In genomic region chr11:93727985-93728791, GRCh38 we compare ENCODE assay signal across 13 cellular contexts. TPM values are rescaled to one million over a fixed set of nuclear protein-coding genes. Genes with fewer than 3 reads are reported as not detected.
DNase-seq lines count a peak whose midpoint lies in the region; ATAC-seq, FAIRE-seq and TF ChIP-seq lines count a peak whose summit lies in the region.
"Had no signal": no experiment of that assay in that cellular context is flagged by ENCODE, and none has a peak within 500 bp of the region (broad histone marks: within the 10 kb centered on the region; RNA-seq: fewer than 3 reads in every experiment).

No MANE protein-coding gene starts in this region.

- no peak overlapping the region for H3K4me3 ChIP-seq in Karpas-422 (ENCODE audit: low read length)
- no peak overlapping the region for H3K4me3 ChIP-seq in GM12878
- H3K4me3 ChIP-seq: adrenal gland, gastrocnemius medialis, HAP-1, spleen had no signal

- H3K9ac ChIP-seq in Karpas-422 (ENCODE audit: low read length): no peak overlapping the region
- no peak overlapping the region for H3K9ac ChIP-seq in GM12878 (ENCODE audit: control insufficient read depth, insufficient read depth, low read length)

- TF ChIP-seq RAD21 in GM12878 (IDR thresholded peaks at IDR 0.05; ENCODE audit: insufficient read depth, low read depth, low read length): no peak

- peak overlapping the region; percentile 34 for H3K27ac Mint-ChIP-seq in activated CD4-positive, alpha-beta T cell treated with anti-CD3 and anti-CD28 coated beads, Interleukin-2, amount 10 ng/mL, durations not matched to agents 24 days and 14 days
- H3K27ac Mint-ChIP-seq in activated CD4-positive, alpha-beta T cell treated with anti-CD3 and anti-CD28 coated beads, Interleukin-2, amount 10 ng/mL, durations not matched to agents 7 days and 5 days: no peak overlapping the region
- H3K27ac Mint-ChIP-seq in natural killer cell treated with Interleukin-12 subunit alpha and Interleukin-12 subunit beta and Interleukin-15 and Interleukin-18, amount 100 ng/mL, for 72 hours: peak overlapping the region; percentile 24 to 69

- peaks cover 65% of the 10 kb centered on the region for H3K36me3 Mint-ChIP-seq in activated CD4-positive, alpha-beta T cell treated with anti-CD3 and anti-CD28 coated beads, Interleukin-2, amount 10 ng/mL, durations not matched to agents 24 days and 14 days (ENCODE audit: low read depth)
- peaks cover 66% of the 10 kb centered on the region for H3K36me3 Mint-ChIP-seq in activated CD4-positive, alpha-beta T cell treated with anti-CD3 and anti-CD28 coated beads, Interleukin-2, amount 10 ng/mL, durations not matched to agents 7 days and 5 days (ENCODE audit: low read depth)
- H3K36me3 Mint-ChIP-seq in natural killer cell treated with Interleukin-12 subunit alpha and Interleukin-12 subunit beta and Interleukin-15 and Interleukin-18, amount 100 ng/mL, for 72 hours: peaks cover 20% of the 10 kb centered on the region

- H3K27me3 ChIP-seq in Karpas-422 (ENCODE audit: low read length): no peaks in the 10 kb centered on the region
- no peaks in the 10 kb centered on the region for H3K27me3 ChIP-seq in GM12878 (replicated peaks in 1 of 2; ENCODE audit: control insufficient read depth in 2 of 2, insufficient read depth in 2 of 2, low read length in 1 of 2)
- H3K27me3 ChIP-seq: adrenal gland, gastrocnemius medialis, spleen had no signal

- in situ Hi-C loops in GM12878 (cut with MboI): no loop called here

- CTCF ChIA-PET in activated CD4-positive, alpha-beta T cell treated with anti-CD3 and anti-CD28 coated beads, Interleukin-2, amount 10 ng/mL, durations not matched to agents 7 days and 5 days (lab: Charles Lee): interaction anchor here (1.4 kb wide), 1 partner anchor 9 kb away, joined by 3 read pairs; no protein-coding TSS in a partner anchor
- CTCF ChIA-PET in GM12878 (lab: Yijun Ruan, JAX): interaction anchor here (1.1 to 1.5 kb wide), 2 partner anchors 10 to 76 kb away, joined by 3 to 4 read pairs; no protein-coding TSS in a partner anchor

- H3K4me1 ChIP-seq in Karpas-422 (ENCODE audit: low read length) (no peaks in the 10 kb centered on the region; the same call in 1 of the 2 replicates), GM12878 (ENCODE audit: control insufficient read depth, insufficient read depth, low read length) (no peaks in the 10 kb centered on the region)
- H3K4me1 ChIP-seq: adrenal gland, gastrocnemius medialis had no signal

- peaks cover 16% of the 10 kb centered on the region for H3K4me1 Mint-ChIP-seq in activated CD4-positive, alpha-beta T cell treated with anti-CD3 and anti-CD28 coated beads, Interleukin-2, amount 10 ng/mL, durations not matched to agents 24 days and 14 days
- peaks cover 21% of the 10 kb centered on the region for H3K4me1 Mint-ChIP-seq in activated CD4-positive, alpha-beta T cell treated with anti-CD3 and anti-CD28 coated beads, Interleukin-2, amount 10 ng/mL, durations not matched to agents 7 days and 5 days
- peaks cover 3 to 18% of the 10 kb centered on the region in 2 donors for H3K4me1 Mint-ChIP-seq in natural killer cell treated with Interleukin-12 subunit alpha and Interleukin-12 subunit beta and Interleukin-15 and Interleukin-18, amount 100 ng/mL, for 72 hours (ENCODE audit: low read depth in 2 of 2)

- SMC1A ChIA-PET in GM12878 (lab: Charles Lee; ENCODE audit: uncharacterized antibody, unreplicated experiment): interaction anchor here (0.7 to 6.2 kb wide), 4 partner anchors 10 to 62 kb away, joined by 3 to 31 read pairs (median 4); partner anchors contain the start of genes C11orf54 and TAF1D

- ATAC-seq in GM12878: peak; percentile 7
- no peak for ATAC-seq in natural killer cell treated with Interleukin-12 subunit alpha and Interleukin-12 subunit beta and Interleukin-15 and Interleukin-18, amount 100 ng/mL, for 72 hours
- no peak for ATAC-seq in HG02759 (IDR thresholded peaks at IDR 0.05; ENCODE audit: unreplicated experiment)

- H3K27me3 Mint-ChIP-seq in activated CD4-positive, alpha-beta T cell treated with anti-CD3 and anti-CD28 coated beads, Interleukin-2, amount 10 ng/mL, durations not matched to agents 24 days and 14 days: no peaks in the 10 kb centered on the region
- H3K27me3 Mint-ChIP-seq in activated CD4-positive, alpha-beta T cell treated with anti-CD3 and anti-CD28 coated beads, Interleukin-2, amount 10 ng/mL, durations not matched to agents 7 days and 5 days: no peaks in the 10 kb centered on the region
- no peaks in the 10 kb centered on the region for H3K27me3 Mint-ChIP-seq in natural killer cell treated with Interleukin-12 subunit alpha and Interleukin-12 subunit beta and Interleukin-15 and Interleukin-18, amount 100 ng/mL, for 72 hours

- TF ChIP-seq EP300 in GM12878 (IDR thresholded peaks at IDR 0.05; ENCODE audit: borderline replicate concordance in 1 of 2, control insufficient read depth in 1 of 2, low read depth in 2 of 2, low read length in 2 of 2): no peak

- no peak for FAIRE-seq in GM12878 (lab: Jason Lieb, UNC)

- TF ChIP-seq POLR2A in GM12878 (IDR thresholded peaks at IDR 0.05; ENCODE audit: low read depth, low read length): 0 out of 2 replicates have a peak, but pooled peaks have one; percentile 39

- no peak overlapping the region for H3K4me3 Mint-ChIP-seq in activated CD4-positive, alpha-beta T cell treated with anti-CD3 and anti-CD28 coated beads, Interleukin-2, amount 10 ng/mL, durations not matched to agents 24 days and 14 days
- no peak overlapping the region for H3K4me3 Mint-ChIP-seq in activated CD4-positive, alpha-beta T cell treated with anti-CD3 and anti-CD28 coated beads, Interleukin-2, amount 10 ng/mL, durations not matched to agents 7 days and 5 days
- no peak overlapping the region for H3K4me3 Mint-ChIP-seq in natural killer cell treated with Interleukin-12 subunit alpha and Interleukin-12 subunit beta and Interleukin-15 and Interleukin-18, amount 100 ng/mL, for 72 hours

- peak; percentile 43 for DNase-seq in activated CD4-positive, alpha-beta T cell treated with anti-CD3 and anti-CD28 coated beads, Interleukin-2, amount 10 ng/mL, durations not matched to agents 24 days and 14 days
- DNase-seq in activated CD4-positive, alpha-beta T cell treated with anti-CD3 and anti-CD28 coated beads, Interleukin-2, amount 10 ng/mL, durations not matched to agents 7 days and 5 days: no peak
- DNase-seq in Karpas-422: peak; percentile 78
- no peak for DNase-seq in GM12878 (ENCODE audit: low read depth, low spot score)
- DNase-seq in natural killer cell treated with Interleukin-12 subunit alpha and Interleukin-12 subunit beta and Interleukin-15 and Interleukin-18, amount 100 ng/mL, for 72 hours (ENCODE audit: low spot score): no peak
- no peak for DNase-seq in KG1 (lab: John Stamatoyannopoulos, UW)
- no peak for DNase-seq in SHP77 treated with DMSO at 0.1 percent for 48 hours (lab: John Stamatoyannopoulos, UW)
- DNase-seq: adrenal gland, gastrocnemius medialis, midbrain, spleen had no signal

- H2AFZ ChIP-seq in Karpas-422 (ENCODE audit: low read length): no peak overlapping the region
- H2AFZ ChIP-seq in GM12878 (ENCODE audit: control insufficient read depth, low read depth, low read length): no peak overlapping the region

- intact Hi-C loops in activated CD4-positive, alpha-beta T cell treated with anti-CD3 and anti-CD28 coated beads, Interleukin-2, amount 10 ng/mL, durations not matched to agents 24 days and 14 days (cut with micrococcal nuclease): no loop called here
- intact Hi-C loops in GM12878 (cut with micrococcal nuclease; ENCODE audit: unreplicated experiment): no loop called here

- RAD21 ChIA-PET in GM12878 (lab: Charles Lee; ENCODE audit: unreplicated experiment): interaction anchor here (1.8 to 3.8 kb wide), 2 partner anchors 8 to 13 kb away, joined by 4 to 14 read pairs; partner anchors contain the start of genes C11orf54 and TAF1D

- H3K4me2 ChIP-seq in Karpas-422 (ENCODE audit: low read depth, low read length, poor library complexity, severe bottlenecking) (no peak overlapping the region), GM12878 (ENCODE audit: control insufficient read depth, insufficient read depth) (no peak overlapping the region)

- H3K9me3 ChIP-seq in Karpas-422 (ENCODE audit: low read length): no peaks in the 10 kb centered on the region
- no peaks in the 10 kb centered on the region for H3K9me3 ChIP-seq in GM12878 (replicated peaks; ENCODE audit: control insufficient read depth, insufficient read depth, low read length)
- H3K9me3 ChIP-seq: adrenal gland, gastrocnemius medialis, HAP-1, spleen had no signal

- no TSS peak for BruUV-seq in GM12878 (replicated peaks; lab: Mats Ljungman, UMichigan)

- H4K20me1 ChIP-seq in Karpas-422 (ENCODE audit: insufficient read depth, low read depth, low read length) (peaks cover 24% of the 10 kb centered on the region; the same call in 1 of the 2 replicates), GM12878 (ENCODE audit: control insufficient read depth, insufficient read depth) (no peaks in the 10 kb centered on the region)

- no peak for TF ChIP-seq CTCF in GM12878 (IDR thresholded peaks at IDR 0.05 in 2 of 3, conservative IDR thresholded peaks at IDR 0.05 in 1 of 3; ENCODE audit: control insufficient read depth in 2 of 3, extremely low read depth in 1 of 3, insufficient read depth in 1 of 3, low read depth in 3 of 3, low read length in 3 of 3)

- H3K9me3 Mint-ChIP-seq in activated CD4-positive, alpha-beta T cell treated with anti-CD3 and anti-CD28 coated beads, Interleukin-2, amount 10 ng/mL, durations not matched to agents 24 days and 14 days: no peaks in the 10 kb centered on the region
- no peaks in the 10 kb centered on the region for H3K9me3 Mint-ChIP-seq in activated CD4-positive, alpha-beta T cell treated with anti-CD3 and anti-CD28 coated beads, Interleukin-2, amount 10 ng/mL, durations not matched to agents 7 days and 5 days
- H3K9me3 Mint-ChIP-seq in natural killer cell treated with Interleukin-12 subunit alpha and Interleukin-12 subunit beta and Interleukin-15 and Interleukin-18, amount 100 ng/mL, for 72 hours: no peaks in the 10 kb centered on the region

- H3K36me3 ChIP-seq in Karpas-422 (ENCODE audit: insufficient read depth, low read length) (peaks cover 90% of the 10 kb centered on the region), GM12878 (ENCODE audit: control insufficient read depth in 2 of 2, insufficient read depth in 2 of 2, low read length in 1 of 2) (peaks cover 1 to 35% of the 10 kb centered on the region in 2 experiments; a peak in 3 of 4 replicates)

- H3K9me2 ChIP-seq in Karpas-422 (replicated peaks; ENCODE audit: insufficient read depth, low read length): no peaks in the 10 kb centered on the region

- no peak overlapping the region; the same call in 1 of the 2 replicates for H3K27ac ChIP-seq in Karpas-422 (ENCODE audit: low read length)
- H3K27ac ChIP-seq in GM12878 (ENCODE audit: control insufficient read depth, insufficient read depth): no peak overlapping the region
- H3K27ac ChIP-seq: adrenal gland had no signal

- POLR2A ChIA-PET in activated CD4-positive, alpha-beta T cell treated with anti-CD3 and anti-CD28 coated beads, Interleukin-2, amount 10 ng/mL, durations not matched to agents 7 days and 5 days (lab: Charles Lee): no interaction called here
- POLR2A ChIA-PET in GM12878 (lab: Charles Lee): interaction anchor here (1.0 to 2.2 kb wide), 2 partner anchors 10 kb away, joined by 4 to 8 read pairs; no protein-coding TSS in a partner anchor

- 32% methylated on average over 4 of the region's 4 CpGs for WGBS in GM12878 (ENCODE audit: insufficient coverage, insufficient replicate concordance, low lambda C conversion rate, missing lambda C conversion rate)

- 0 out of 2 replicates have a peak, but pooled peaks cover 1% of the 10 kb centered on the region for H3K79me2 ChIP-seq in Karpas-422 (ENCODE audit: low read length)
- peaks cover 2% of the 10 kb centered on the region for H3K79me2 ChIP-seq in GM12878 (ENCODE audit: control insufficient read depth, insufficient read depth, low read length)

RNA-seq across cellular contexts. Expression of gene TAF1D, which starts 13.1 kb away (rescaled TPM):
- total RNA-seq in activated CD4-positive, alpha-beta T cell treated with anti-CD3 and anti-CD28 coated beads, Interleukin-2, amount 10 ng/mL, durations not matched to agents 24 days and 14 days: 328 and 342 TPM in 2 replicates
- 100 to 1,000 TPM; 159 to 166 TPM for total RNA-seq in activated CD4-positive, alpha-beta T cell treated with anti-CD3 and anti-CD28 coated beads, Interleukin-2, amount 10 ng/mL, durations not matched to agents 7 days and 5 days
- 289 and 429 TPM in 2 replicates for total RNA-seq in Karpas-422 (2014; rRNA removed; shearing (Covaris generic); ENCODE audit: low replicate concordance)
- 793 and 868 TPM in 2 replicates for total RNA-seq in GM12878 (2013; cell fraction: nucleolus; rRNA removed)
- total RNA-seq in GM12878 (2014; rRNA removed): 191 and 254 TPM in 2 replicates
- total RNA-seq in GM12878 (2014; rRNA removed; fragmentation: Illumina TruSeq; extraction: Trizol): 301 and 314 TPM in 2 replicates
- 180 and 206 TPM in 2 replicates for total RNA-seq in GM12878 (2021)
- polyA plus RNA-seq in GM12878 (2011; ENCODE audit: low read depth): 109 TPM
- polyA plus RNA-seq in GM12878 (2011; rRNA removed): 224 and 373 TPM in 2 replicates
- polyA plus RNA-seq in GM12878 (2011; cell fraction: cytosol; rRNA removed): 52.9 and 55.8 TPM in 2 replicates
- polyA plus RNA-seq in GM12878 (2011; cell fraction: nucleus; rRNA removed): 359 and 420 TPM in 2 replicates
- 132 and 157 TPM in 2 replicates for polyA plus RNA-seq in GM12878 (2012)
- 270 and 380 TPM in 2 replicates for polyA plus RNA-seq in GM12878 (2014; fragmentation: Illumina TruSeq; extraction: Trizol)
- 100 to 1,000 TPM; 112 to 181 TPM for polyA plus RNA-seq in GM12878 (2014; fragmentation: Nextera tagmentation; extraction: Ambion mirVana)
- polyA plus RNA-seq in GM12878 (2014; rRNA removed): 179 and 220 TPM in 2 replicates
- 100 to 1,000 TPM; 101 to 110 TPM for polyA plus RNA-seq in GM12878 (2016; fragmentation: Nextera tagmentation; extraction: Ambion mirVana)
- polyA minus RNA-seq in GM12878 (2011; rRNA and poly(A)+ RNA removed): 91.2 and 125 TPM in 2 replicates
- polyA minus RNA-seq in GM12878 (2011; cell fraction: cytosol; rRNA and poly(A)+ RNA removed): 60.7 and 72.5 TPM in 2 replicates
- polyA minus RNA-seq in GM12878 (2011; cell fraction: nucleus; rRNA and poly(A)+ RNA removed): 233 and 316 TPM in 2 replicates
- 100 to 1,000 TPM; 146 to 329 TPM for total RNA-seq in natural killer cell treated with Interleukin-12 subunit alpha and Interleukin-12 subunit beta and Interleukin-15 and Interleukin-18, amount 100 ng/mL, for 72 hours

RNA-seq across cellular contexts. Expression of gene C11orf54, which starts 13.3 kb away (rescaled TPM):
- total RNA-seq in activated CD4-positive, alpha-beta T cell treated with anti-CD3 and anti-CD28 coated beads, Interleukin-2, amount 10 ng/mL, durations not matched to agents 24 days and 14 days: 21.6 and 22.2 TPM in 2 replicates
- total RNA-seq in activated CD4-positive, alpha-beta T cell treated with anti-CD3 and anti-CD28 coated beads, Interleukin-2, amount 10 ng/mL, durations not matched to agents 7 days and 5 days: 10 to 100 TPM; 14.5 to 22.5 TPM
- total RNA-seq in Karpas-422 (2014; rRNA removed; shearing (Covaris generic); ENCODE audit: low replicate concordance): 44.0 and 81.4 TPM in 2 replicates
- total RNA-seq in GM12878 (2013; cell fraction: nucleolus; rRNA removed): 53.1 and 63.8 TPM in 2 replicates
- total RNA-seq in GM12878 (2014; rRNA removed) (15.1 and 22.1 TPM in 2 replicates), GM12878 (2014; rRNA removed; fragmentation: Illumina TruSeq; extraction: Trizol) (22.5 and 23.6 TPM in 2 replicates), GM12878 (2021) (15.2 and 19.1 TPM in 2 replicates)
- polyA plus RNA-seq in GM12878 (2011; ENCODE audit: low read depth): 12.3 TPM
- polyA plus RNA-seq in GM12878 (2011; rRNA removed) (32.3 and 58.3 TPM in 2 replicates), GM12878 (2014; fragmentation: Illumina TruSeq; extraction: Trizol) (26.2 and 33.2 TPM in 2 replicates), GM12878 (2014; fragmentation: Nextera tagmentation; extraction: Ambion mirVana) (10 to 100 TPM; 31.3 to 31.5 TPM), GM12878 (2014; rRNA removed) (15.9 and 19.2 TPM in 2 replicates), GM12878 (2016; fragmentation: Nextera tagmentation; extraction: Ambion mirVana) (10 to 100 TPM; 27.4 to 30.4 TPM)
- 10.6 and 15.4 TPM in 2 replicates for polyA plus RNA-seq in GM12878 (2011; cell fraction: cytosol; rRNA removed)
- 11.7 and 12.5 TPM in 2 replicates for polyA plus RNA-seq in GM12878 (2011; cell fraction: nucleus; rRNA removed)
- polyA plus RNA-seq in GM12878 (2012): 14.5 and 18.4 TPM in 2 replicates
- polyA minus RNA-seq in GM12878 (2011; rRNA and poly(A)+ RNA removed): 16.4 and 109 TPM in 2 replicates
- 6.9 and 7.2 TPM in 2 replicates for polyA minus RNA-seq in GM12878 (2011; cell fraction: cytosol; rRNA and poly(A)+ RNA removed)
- 6.8 and 10.5 TPM in 2 replicates for polyA minus RNA-seq in GM12878 (2011; cell fraction: nucleus; rRNA and poly(A)+ RNA removed)
- 10 to 100 TPM; 19.6 to 25.5 TPM for total RNA-seq in natural killer cell treated with Interleukin-12 subunit alpha and Interleukin-12 subunit beta and Interleukin-15 and Interleukin-18, amount 100 ng/mL, for 72 hours

RNA-seq across cellular contexts. Expression of gene MED17, which starts 55.9 kb away (rescaled TPM):
- 48.5 and 55.1 TPM in 2 replicates for total RNA-seq in activated CD4-positive, alpha-beta T cell treated with anti-CD3 and anti-CD28 coated beads, Interleukin-2, amount 10 ng/mL, durations not matched to agents 24 days and 14 days
- total RNA-seq in activated CD4-positive, alpha-beta T cell treated with anti-CD3 and anti-CD28 coated beads, Interleukin-2, amount 10 ng/mL, durations not matched to agents 7 days and 5 days: 10 to 100 TPM; 40.7 to 42.1 TPM
- 62.0 and 77.4 TPM in 2 replicates for total RNA-seq in Karpas-422 (2014; rRNA removed; shearing (Covaris generic); ENCODE audit: low replicate concordance)
- total RNA-seq in GM12878 (2013; cell fraction: nucleolus; rRNA removed): 97.7 and 110 TPM in 2 replicates
- total RNA-seq in GM12878 (2014; rRNA removed) (27.8 and 30.8 TPM in 2 replicates), GM12878 (2014; rRNA removed; fragmentation: Illumina TruSeq; extraction: Trizol) (29.2 and 30.8 TPM in 2 replicates), GM12878 (2021) (34.9 and 38.7 TPM in 2 replicates)
- 6.8 TPM for polyA plus RNA-seq in GM12878 (2011; ENCODE audit: low read depth)
- polyA plus RNA-seq in GM12878 (2011; rRNA removed) (23.3 and 28.3 TPM in 2 replicates), GM12878 (2014; fragmentation: Illumina TruSeq; extraction: Trizol) (28.8 and 36.1 TPM in 2 replicates), GM12878 (2014; fragmentation: Nextera tagmentation; extraction: Ambion mirVana) (10 to 100 TPM in 1 of 2 experiments, 1 to 10 TPM in 1; 7.3 to 12.4 TPM), GM12878 (2014; rRNA removed) (23.2 and 25.9 TPM in 2 replicates), GM12878 (2016; fragmentation: Nextera tagmentation; extraction: Ambion mirVana) (10 to 100 TPM; 30.0 to 32.1 TPM)
- 10.9 and 13.4 TPM in 2 replicates for polyA plus RNA-seq in GM12878 (2011; cell fraction: cytosol; rRNA removed)
- polyA plus RNA-seq in GM12878 (2011; cell fraction: nucleus; rRNA removed): 28.1 and 30.9 TPM in 2 replicates
- polyA plus RNA-seq in GM12878 (2012): 8.1 and 13.2 TPM in 2 replicates
- polyA minus RNA-seq in GM12878 (2011; rRNA and poly(A)+ RNA removed): 20.8 and 33.4 TPM in 2 replicates
- polyA minus RNA-seq in GM12878 (2011; cell fraction: cytosol; rRNA and poly(A)+ RNA removed): 12.6 and 12.7 TPM in 2 replicates
- 35.5 and 66.6 TPM in 2 replicates for polyA minus RNA-seq in GM12878 (2011; cell fraction: nucleus; rRNA and poly(A)+ RNA removed)
- 10 to 100 TPM; 47.7 to 60.6 TPM for total RNA-seq in natural killer cell treated with Interleukin-12 subunit alpha and Interleukin-12 subunit beta and Interleukin-15 and Interleukin-18, amount 100 ng/mL, for 72 hours

Comparison
In these comparisons a context has a peak if more than half of its experiments do, and no peak if none do; other contexts are left out.
1. DNase-seq: peak in activated CD4-positive, alpha-beta T cell treated with anti-CD3 and anti-CD28 coated beads, Interleukin-2, amount 10 ng/mL, durations not matched to agents 24 days and 14 days (single experiment) and Karpas-422 (single experiment); none in activated CD4-positive, alpha-beta T cell treated with anti-CD3 and anti-CD28 coated beads, Interleukin-2, amount 10 ng/mL, durations not matched to agents 7 days and 5 days (single experiment), GM12878 (single experiment), natural killer cell treated with Interleukin-12 subunit alpha and Interleukin-12 subunit beta and Interleukin-15 and Interleukin-18, amount 100 ng/mL, for 72 hours (single experiment), KG1 (single experiment) and SHP77 treated with DMSO at 0.1 percent for 48 hours (single experiment).